In genomic region chr1:23469372-23469982, GRCh38 we compare ENCODE assay signal across 20 cellular contexts. TPM values are rescaled to one million over a fixed set of nuclear protein-coding genes. Genes with fewer than 3 reads are reported as not detected.
DNase-seq lines count a peak whose midpoint lies in the region; ATAC-seq and TF ChIP-seq lines count a peak whose summit lies in the region.
"Had no signal": no experiment of that assay in that cellular context is flagged by ENCODE, and none has a peak within 500 bp of the region (broad histone marks: within the 10 kb centered on the region; RNA-seq: fewer than 3 reads in every experiment).

No MANE protein-coding gene starts in this region.

- intact Hi-C loops in left ventricle myocardium superior (cut with micrococcal nuclease): no loop called here

- H3K27ac ChIP-seq in gastroesophageal sphincter (peak overlapping the region in 3 of 4 donors; percentile 66 to 76 (median 74)), skeletal muscle tissue (ENCODE audit: low read depth, low read length) (peak overlapping the region; percentile 41)
- H3K27ac ChIP-seq: BLaER1, PC-9, RWPE1 had no signal

- ATAC-seq in gastroesophageal sphincter (no peak), left ventricle myocardium superior (peak; percentile 73)
- ATAC-seq: HCT116, SK-N-SH treated with all-trans-retinoic acid at 6 μM for 48 hours had no signal

- H3K4me1 ChIP-seq in adipocyte (ENCODE audit: control insufficient read depth, insufficient read depth, low read length) (peaks cover 61% of the 10 kb centered on the region), gastroesophageal sphincter (peaks cover 0 to 59% (median 22%) of the 10 kb centered on the region in 3 donors), skeletal muscle tissue (ENCODE audit: control insufficient read depth in 3 of 3, insufficient read depth in 3 of 3, low read length in 3 of 3) (peaks cover 36 to 47% (median 43%) of the 10 kb centered on the region in 3 donors)
- H3K4me1 ChIP-seq: BLaER1 had no signal

- H3K9ac ChIP-seq in adipocyte (ENCODE audit: low read length) (peak overlapping the region; percentile 75), skeletal muscle tissue (ENCODE audit: low read depth in 1 of 3, low read length in 3 of 3) (no peak overlapping the region)
- H3K9ac ChIP-seq: BLaER1 had no signal

- no peak for TF ChIP-seq EP300 in gastroesophageal sphincter (IDR thresholded peaks at IDR 0.05)

- H3K9me3 ChIP-seq in adipocyte (ENCODE audit: control insufficient read depth, low read length) (no peaks in the 10 kb centered on the region), gastroesophageal sphincter (no peaks in the 10 kb centered on the region), skeletal muscle tissue (ENCODE audit: control insufficient read depth in 3 of 3, low read length in 3 of 3) (no peaks in the 10 kb centered on the region)
- H3K9me3 ChIP-seq: BLaER1 had no signal

- TF ChIP-seq CTCF in gastroesophageal sphincter (IDR thresholded peaks at IDR 0.05): no peak

- WGBS in gastroesophageal sphincter (ENCODE audit: low coverage in 1 of 2), 2 donors: 45 to 67% methylated on average over 4 of the region's 5 CpGs

- no peak for TF ChIP-seq POLR2A in gastroesophageal sphincter (IDR thresholded peaks at IDR 0.05)

- H3K27me3 ChIP-seq in adipocyte (replicated peaks; ENCODE audit: control insufficient read depth, insufficient read depth, low read length) (no peaks in the 10 kb centered on the region), gastroesophageal sphincter (no peaks in the 10 kb centered on the region), skeletal muscle tissue (ENCODE audit: control insufficient read depth in 3 of 3, insufficient read depth in 3 of 3, low read length in 3 of 3) (no peaks in the 10 kb centered on the region)
- H3K27me3 ChIP-seq: BLaER1 had no signal

- H3K36me3 ChIP-seq in adipocyte (ENCODE audit: control insufficient read depth, insufficient read depth, low read length, severe bottlenecking): no peaks in the 10 kb centered on the region
- H3K36me3 ChIP-seq in gastroesophageal sphincter: no peaks in the 10 kb centered on the region
- H3K36me3 ChIP-seq in skeletal muscle tissue (ENCODE audit: control insufficient read depth in 3 of 3, insufficient read depth in 3 of 3, low read length in 3 of 3): no peaks in the 10 kb centered on the region
- H3K36me3 ChIP-seq: BLaER1 had no signal

- DNase-seq in adipocyte (ENCODE audit: low read depth) (no peak), left ventricle myocardium superior (peak; percentile 61), DMS114 treated with DMSO at 0.1 percent for 48 hours (lab: John Stamatoyannopoulos, UW; ENCODE audit: unreplicated experiment) (no peak), kidney tubule cell (ENCODE audit: low spot score) (no peak), NCI-H2107 treated with DMSO at 0.1 percent for 48 hours (lab: John Stamatoyannopoulos, UW; ENCODE audit: unreplicated experiment) (no peak)
- DNase-seq: ACHN; CD4-positive, alpha-beta T cell; COR-L47; DMS 273 treated with DMSO at 0.1 percent for 48 hours; GOT3; Karpas-422; MV-4-11; NCI-H187; PC-9 had no signal

- H3K4me3 ChIP-seq in adipocyte (ENCODE audit: low read length): no peak overlapping the region
- H3K4me3 ChIP-seq in gastroesophageal sphincter: no peak overlapping the region
- no peak overlapping the region for H3K4me3 ChIP-seq in skeletal muscle tissue (ENCODE audit: low read length in 3 of 3)
- H3K4me3 ChIP-seq: BLaER1, PC-9 had no signal

RNA-seq across cellular contexts. Expression of gene ASAP3, which starts 14.5 kb away (rescaled TPM):
- total RNA-seq in gastroesophageal sphincter (10 to 100 TPM; 21.3 to 37.7 (median 31.0) TPM), left ventricle myocardium superior (47.3 TPM), skeletal muscle tissue (45.9 TPM)

RNA-seq across cellular contexts. Expression of gene TCEA3, which starts 44.9 kb away (rescaled TPM):
- 10 to 100 TPM; 21.4 to 45.8 (median 26.6) TPM for total RNA-seq in gastroesophageal sphincter
- 81.0 TPM for total RNA-seq in left ventricle myocardium superior
- 314 TPM for total RNA-seq in skeletal muscle tissue
